ENCODE assay signal across 2 cellular contexts in the genomic region with DNA sequence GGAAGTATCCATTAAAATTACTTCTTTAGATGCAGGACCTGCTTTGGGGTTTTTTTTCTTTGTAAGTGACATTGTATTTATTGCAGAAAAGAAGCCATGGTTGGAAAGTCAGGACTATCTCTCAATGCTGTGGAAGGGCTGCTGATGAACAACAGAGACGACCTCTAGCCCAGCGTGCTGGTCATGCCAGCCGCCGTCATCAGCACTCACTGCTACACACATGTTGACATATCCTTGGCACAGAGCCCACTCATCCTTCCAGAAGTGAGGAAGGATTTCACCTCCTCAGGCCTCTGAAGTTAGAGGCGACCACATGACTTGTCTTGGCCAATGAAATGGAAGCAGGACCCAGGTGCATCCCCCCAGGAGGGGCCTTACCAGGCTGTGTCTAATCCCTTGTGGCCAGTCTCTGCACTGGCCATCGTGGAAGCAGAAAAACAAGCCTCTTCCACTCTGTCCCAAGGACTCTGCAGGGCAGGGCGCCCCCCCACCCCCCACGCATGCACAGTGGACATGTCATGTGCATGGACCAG.
TF ChIP-seq lines count a peak whose summit lies in the region.

No MANE protein-coding gene starts in this region.

TF ChIP-seq in SK-N-SH, 30 proteins besides CTCF, POLR2A, EP300 and RAD21 (continued from another document):
- no peak for TF ChIP-seq REST (IDR thresholded peaks at IDR 0.05; ENCODE audit: low read depth, low read length)
- no peak for TF ChIP-seq RCOR1 (IDR thresholded peaks at IDR 0.05; ENCODE audit: low read length)
- TF ChIP-seq, protein P1, sequence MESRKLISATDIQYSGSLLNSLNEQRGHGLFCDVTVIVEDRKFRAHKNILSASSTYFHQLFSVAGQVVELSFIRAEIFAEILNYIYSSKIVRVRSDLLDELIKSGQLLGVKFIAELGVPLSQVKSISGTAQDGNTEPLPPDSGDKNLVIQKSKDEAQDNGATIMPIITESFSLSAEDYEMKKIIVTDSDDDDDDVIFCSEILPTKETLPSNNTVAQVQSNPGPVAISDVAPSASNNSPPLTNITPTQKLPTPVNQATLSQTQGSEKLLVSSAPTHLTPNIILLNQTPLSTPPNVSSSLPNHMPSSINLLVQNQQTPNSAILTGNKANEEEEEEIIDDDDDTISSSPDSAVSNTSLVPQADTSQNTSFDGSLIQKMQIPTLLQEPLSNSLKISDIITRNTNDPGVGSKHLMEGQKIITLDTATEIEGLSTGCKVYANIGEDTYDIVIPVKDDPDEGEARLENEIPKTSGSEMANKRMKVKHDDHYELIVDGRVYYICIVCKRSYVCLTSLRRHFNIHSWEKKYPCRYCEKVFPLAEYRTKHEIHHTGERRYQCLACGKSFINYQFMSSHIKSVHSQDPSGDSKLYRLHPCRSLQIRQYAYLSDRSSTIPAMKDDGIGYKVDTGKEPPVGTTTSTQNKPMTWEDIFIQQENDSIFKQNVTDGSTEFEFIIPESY (IDR thresholded peaks at IDR 0.05; ENCODE audit: borderline replicate concordance, low read depth): no peak
- TF ChIP-seq, protein P2, sequence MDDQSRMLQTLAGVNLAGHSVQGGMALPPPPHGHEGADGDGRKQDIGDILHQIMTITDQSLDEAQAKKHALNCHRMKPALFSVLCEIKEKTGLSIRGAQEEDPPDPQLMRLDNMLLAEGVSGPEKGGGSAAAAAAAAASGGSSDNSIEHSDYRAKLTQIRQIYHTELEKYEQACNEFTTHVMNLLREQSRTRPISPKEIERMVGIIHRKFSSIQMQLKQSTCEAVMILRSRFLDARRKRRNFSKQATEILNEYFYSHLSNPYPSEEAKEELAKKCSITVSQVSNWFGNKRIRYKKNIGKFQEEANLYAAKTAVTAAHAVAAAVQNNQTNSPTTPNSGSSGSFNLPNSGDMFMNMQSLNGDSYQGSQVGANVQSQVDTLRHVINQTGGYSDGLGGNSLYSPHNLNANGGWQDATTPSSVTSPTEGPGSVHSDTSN (IDR thresholded peaks at IDR 0.05): no peak
- TF ChIP-seq NRF1 (IDR thresholded peaks at IDR 0.05; ENCODE audit: low read depth, low read length): no peak
- TF ChIP-seq FOXM1 (IDR thresholded peaks at IDR 0.05; ENCODE audit: low read depth): no peak
- no peak for TF ChIP-seq TAF1 (IDR thresholded peaks at IDR 0.05; ENCODE audit: borderline replicate concordance, low read depth, low read length)

TF ChIP-seq in SK-N-SH treated with all-trans-retinoic acid at 6 μM for 48 hours, 23 proteins besides CTCF, POLR2A, EP300 and RAD21 (continued from another document):
- TF ChIP-seq PPARA (CRISPR knock-in tag; IDR thresholded peaks at IDR 0.05; ENCODE audit: borderline replicate concordance) (no peak), ISL1 (CRISPR knock-in tag; IDR thresholded peaks at IDR 0.05) (no peak), ZC3H10 (CRISPR knock-in tag; IDR thresholded peaks at IDR 0.05) (no peak), ZNF565 (CRISPR knock-in tag; conservative IDR thresholded peaks at IDR 0.05; ENCODE audit: low read depth) (no peak), CSDC2 (CRISPR knock-in tag; IDR thresholded peaks at IDR 0.05) (no peak), SNAI2 (CRISPR knock-in tag; IDR thresholded peaks at IDR 0.05) (no peak), ZFP30 (CRISPR knock-in tag; IDR thresholded peaks at IDR 0.05) (no peak), ARNTL (CRISPR knock-in tag; IDR thresholded peaks at IDR 0.05; ENCODE audit: borderline replicate concordance, low read depth) (no peak), BACH2 (CRISPR knock-in tag; IDR thresholded peaks at IDR 0.05; ENCODE audit: borderline replicate concordance) (no peak), POU6F1 (CRISPR knock-in tag; IDR thresholded peaks at IDR 0.05; ENCODE audit: borderline replicate concordance, low read depth) (no peak), ZNF70 (CRISPR knock-in tag; IDR thresholded peaks at IDR 0.05) (no peak), ESRRG (CRISPR knock-in tag; IDR thresholded peaks at IDR 0.05) (no peak)
- TF ChIP-seq, protein P3, sequence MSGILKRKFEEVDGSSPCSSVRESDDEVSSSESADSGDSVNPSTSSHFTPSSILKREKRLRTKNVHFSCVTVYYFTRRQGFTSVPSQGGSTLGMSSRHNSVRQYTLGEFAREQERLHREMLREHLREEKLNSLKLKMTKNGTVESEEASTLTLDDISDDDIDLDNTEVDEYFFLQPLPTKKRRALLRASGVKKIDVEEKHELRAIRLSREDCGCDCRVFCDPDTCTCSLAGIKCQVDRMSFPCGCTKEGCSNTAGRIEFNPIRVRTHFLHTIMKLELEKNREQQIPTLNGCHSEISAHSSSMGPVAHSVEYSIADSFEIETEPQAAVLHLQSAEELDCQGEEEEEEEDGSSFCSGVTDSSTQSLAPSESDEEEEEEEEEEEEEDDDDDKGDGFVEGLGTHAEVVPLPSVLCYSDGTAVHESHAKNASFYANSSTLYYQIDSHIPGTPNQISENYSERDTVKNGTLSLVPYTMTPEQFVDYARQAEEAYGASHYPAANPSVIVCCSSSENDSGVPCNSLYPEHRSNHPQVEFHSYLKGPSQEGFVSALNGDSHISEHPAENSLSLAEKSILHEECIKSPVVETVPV (CRISPR knock-in tag; IDR thresholded peaks at IDR 0.05): no peak
